Comparison of ENCODE assay signal across 11 cellular contexts in the genomic region with DNA sequence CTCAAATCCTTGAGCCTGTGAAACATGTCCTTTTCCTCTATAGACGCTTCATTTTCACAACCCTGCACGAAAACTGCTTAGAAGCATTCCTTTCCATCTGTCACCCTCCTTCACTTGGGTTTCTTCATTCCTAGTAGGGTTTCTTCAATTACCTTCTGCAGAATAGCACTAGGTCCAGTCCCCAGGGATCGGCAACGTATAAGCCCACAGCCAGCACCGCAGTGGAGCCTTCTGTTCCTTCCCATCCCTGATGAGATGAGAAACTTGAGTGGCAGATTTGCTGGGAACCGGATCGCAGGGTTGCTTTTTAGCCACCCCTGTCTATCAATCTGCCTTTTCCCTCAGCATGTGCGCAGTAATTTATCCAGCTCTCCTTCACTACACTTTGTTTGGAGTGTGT.
DNase-seq lines count a peak whose midpoint lies in the region; ATAC-seq and TF ChIP-seq lines count a peak whose summit lies in the region.
"Had no signal": no experiment of that assay in that cellular context is flagged by ENCODE, and none has a peak within 500 bp of the region (broad histone marks: within the 10 kb centered on the region; RNA-seq: fewer than 3 reads in every experiment).

No MANE protein-coding gene starts in this region.

- no peak overlapping the region for H3K27ac ChIP-seq in sigmoid colon
- H3K27ac ChIP-seq: SK-N-MC, transverse colon had no signal

- H3K4me1 Mint-ChIP-seq in activated naive CD8-positive, alpha-beta T cell (ENCODE audit: low read depth) = peaks cover 16% of the 10 kb centered on the region
- peaks cover 17% of the 10 kb centered on the region for H3K4me1 Mint-ChIP-seq in activated naive CD8-positive, alpha-beta T cell treated with anti-CD3 and anti-CD28 coated beads for 36 hours
- H3K4me1 Mint-ChIP-seq in T-cell (peaks cover 11 to 23% (median 16%) of the 10 kb centered on the region in 3 donors), glutamatergic neuron (ENCODE audit: low read depth, unreplicated experiment) (peaks cover 36% of the 10 kb centered on the region)

- no peak for TF ChIP-seq EP300 in sigmoid colon (IDR thresholded peaks at IDR 0.05)

- no peaks in the 10 kb centered on the region for H3K9me3 Mint-ChIP-seq in activated naive CD8-positive, alpha-beta T cell (ENCODE audit: low read depth)
- no peaks in the 10 kb centered on the region for H3K9me3 Mint-ChIP-seq in activated naive CD8-positive, alpha-beta T cell treated with anti-CD3 and anti-CD28 coated beads for 36 hours
- no peaks in the 10 kb centered on the region for H3K9me3 Mint-ChIP-seq in T-cell
- H3K9me3 Mint-ChIP-seq in glutamatergic neuron (ENCODE audit: unreplicated experiment) = peaks cover 7% of the 10 kb centered on the region

- peak overlapping the region; percentile 95 for H3K4me3 Mint-ChIP-seq in activated naive CD8-positive, alpha-beta T cell
- no peak overlapping the region for H3K4me3 Mint-ChIP-seq in activated naive CD8-positive, alpha-beta T cell treated with anti-CD3 and anti-CD28 coated beads for 36 hours
- H3K4me3 Mint-ChIP-seq in T-cell (peak overlapping the region; percentile 67 to 88 (median 86)), glutamatergic neuron (ENCODE audit: unreplicated experiment) (peak overlapping the region; percentile 88)

- peaks cover 20% of the 10 kb centered on the region for H3K27me3 Mint-ChIP-seq in activated naive CD8-positive, alpha-beta T cell
- H3K27me3 Mint-ChIP-seq in activated naive CD8-positive, alpha-beta T cell treated with anti-CD3 and anti-CD28 coated beads for 36 hours = peaks cover 52% of the 10 kb centered on the region
- peaks cover 38 to 64% of the 10 kb centered on the region in 2 donors for H3K27me3 Mint-ChIP-seq in T-cell
- peaks cover 4% of the 10 kb centered on the region for H3K27me3 Mint-ChIP-seq in glutamatergic neuron (ENCODE audit: unreplicated experiment)

- ATAC-seq in T-cell (replicated peaks in 1 of 4) = no peak
- ATAC-seq in GM21390 (IDR thresholded peaks at IDR 0.05; ENCODE audit: unreplicated experiment) = no peak

- H3K27me3 ChIP-seq in sigmoid colon = peaks cover 0 to 13% (median 6%) of the 10 kb centered on the region in 3 donors

- intact Hi-C loops in sigmoid colon (cut with DNase I) = loop anchor here (5.0 kb wide), 1 partner anchor 479 kb away; no protein-coding TSS in a partner anchor

- 91 to 92% methylated on average over 8 of the region's 8 CpGs for WGBS in sigmoid colon, 2 donors

- TF ChIP-seq POLR2A in sigmoid colon (IDR thresholded peaks at IDR 0.05) = no peak

- no peak for TF ChIP-seq CTCF in glutamatergic neuron (IDR thresholded peaks at IDR 0.05; ENCODE audit: partially characterized antibody, unreplicated experiment)
- TF ChIP-seq CTCF in sigmoid colon (IDR thresholded peaks at IDR 0.05) = no peak

- POLR2A ChIA-PET in T-cell (lab: Charles Lee) = interaction anchor here in 1 of 2 donors (0.6 kb wide), 1 partner anchor 550 kb away, joined by 3 read pairs; no protein-coding TSS in a partner anchor

- peak overlapping the region; percentile 7 for H3K27ac Mint-ChIP-seq in activated naive CD8-positive, alpha-beta T cell
- no peak overlapping the region for H3K27ac Mint-ChIP-seq in activated naive CD8-positive, alpha-beta T cell treated with anti-CD3 and anti-CD28 coated beads for 36 hours
- H3K27ac Mint-ChIP-seq in T-cell = peak overlapping the region in 1 of 2 donors; percentile 28
- peak overlapping the region; percentile 88 for H3K27ac Mint-ChIP-seq in glutamatergic neuron (ENCODE audit: unreplicated experiment)

- CTCF ChIA-PET in T-cell (lab: Charles Lee) = no interaction called here

- peaks cover 0 to 8% (median 4%) of the 10 kb centered on the region in 4 donors for H3K4me1 ChIP-seq in sigmoid colon

- no peak overlapping the region for H3K4me3 ChIP-seq in sigmoid colon

- no peak for DNase-seq in activated naive CD8-positive, alpha-beta T cell treated with anti-CD3 and anti-CD28 coated beads for 36 hours
- DNase-seq in T-cell (no peak), glutamatergic neuron (peak; percentile 59), superior temporal gyrus (ENCODE audit: extremely low spot score) (peak; percentile 29), sigmoid colon (no peak), HuH-7 (ENCODE audit: low spot score) (no peak)
- DNase-seq: DMS79, transverse colon had no signal

- H3K9me3 ChIP-seq in sigmoid colon = no peaks in the 10 kb centered on the region
- H3K9me3 ChIP-seq: transverse colon had no signal

- H3K36me3 Mint-ChIP-seq in activated naive CD8-positive, alpha-beta T cell = no peaks in the 10 kb centered on the region
- H3K36me3 Mint-ChIP-seq in activated naive CD8-positive, alpha-beta T cell treated with anti-CD3 and anti-CD28 coated beads for 36 hours = no peaks in the 10 kb centered on the region
- H3K36me3 Mint-ChIP-seq in T-cell (no peaks in the 10 kb centered on the region), glutamatergic neuron (ENCODE audit: unreplicated experiment) (no peaks in the 10 kb centered on the region)

- no peaks in the 10 kb centered on the region for H3K36me3 ChIP-seq in sigmoid colon
- H3K36me3 ChIP-seq: transverse colon had no signal

Comparison
In these comparisons a context has a peak if more than half of its experiments do, and no peak if none do; other contexts are left out.
1. DNase-seq: peak in glutamatergic neuron (single experiment) and superior temporal gyrus (single experiment); none in activated naive CD8-positive, alpha-beta T cell treated with anti-CD3 and anti-CD28 coated beads for 36 hours (single experiment), T-cell (0 of 34), sigmoid colon (single experiment) and HuH-7 (single experiment).